ENCODE assay signal across 1 cellular context in the genomic region with DNA sequence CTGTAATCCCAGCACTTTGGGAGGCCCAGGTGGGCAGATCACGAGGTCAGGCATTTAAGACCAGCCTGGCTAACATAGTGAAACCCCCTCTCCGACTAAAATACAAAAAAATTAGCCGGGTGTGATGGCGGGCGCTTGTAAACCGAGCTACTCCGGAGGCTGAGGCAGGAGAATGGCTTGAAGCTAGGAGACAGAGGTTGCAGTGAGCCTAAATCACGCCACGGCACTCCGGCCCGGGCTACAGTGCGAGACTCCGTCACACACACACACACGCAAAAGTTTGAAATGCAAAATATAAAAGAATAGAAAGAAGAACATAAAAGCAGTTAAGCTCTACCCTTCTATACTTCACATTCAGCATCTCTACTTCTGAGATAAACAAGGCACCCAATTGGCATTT.
TF ChIP-seq lines count a peak whose summit lies in the region.

No MANE protein-coding gene starts in this region.

TF ChIP-seq in GM23338, 12 proteins besides CTCF, POLR2A, EP300 and RAD21 (continued from another document):
- no peak for TF ChIP-seq EZH2 (IDR thresholded peaks at IDR 0.05; ENCODE audit: low read depth, unreplicated experiment)
- no peak for TF ChIP-seq JUNB (IDR thresholded peaks at IDR 0.05; ENCODE audit: unreplicated experiment)
- TF ChIP-seq ZNF331 (CRISPR knock-in tag; IDR thresholded peaks at IDR 0.05; ENCODE audit: low read depth) = no peak
- TF ChIP-seq, protein P1, sequence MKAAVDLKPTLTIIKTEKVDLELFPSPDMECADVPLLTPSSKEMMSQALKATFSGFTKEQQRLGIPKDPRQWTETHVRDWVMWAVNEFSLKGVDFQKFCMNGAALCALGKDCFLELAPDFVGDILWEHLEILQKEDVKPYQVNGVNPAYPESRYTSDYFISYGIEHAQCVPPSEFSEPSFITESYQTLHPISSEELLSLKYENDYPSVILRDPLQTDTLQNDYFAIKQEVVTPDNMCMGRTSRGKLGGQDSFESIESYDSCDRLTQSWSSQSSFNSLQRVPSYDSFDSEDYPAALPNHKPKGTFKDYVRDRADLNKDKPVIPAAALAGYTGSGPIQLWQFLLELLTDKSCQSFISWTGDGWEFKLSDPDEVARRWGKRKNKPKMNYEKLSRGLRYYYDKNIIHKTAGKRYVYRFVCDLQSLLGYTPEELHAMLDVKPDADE (IDR thresholded peaks at IDR 0.05) = no peak
- TF ChIP-seq, protein P2, sequence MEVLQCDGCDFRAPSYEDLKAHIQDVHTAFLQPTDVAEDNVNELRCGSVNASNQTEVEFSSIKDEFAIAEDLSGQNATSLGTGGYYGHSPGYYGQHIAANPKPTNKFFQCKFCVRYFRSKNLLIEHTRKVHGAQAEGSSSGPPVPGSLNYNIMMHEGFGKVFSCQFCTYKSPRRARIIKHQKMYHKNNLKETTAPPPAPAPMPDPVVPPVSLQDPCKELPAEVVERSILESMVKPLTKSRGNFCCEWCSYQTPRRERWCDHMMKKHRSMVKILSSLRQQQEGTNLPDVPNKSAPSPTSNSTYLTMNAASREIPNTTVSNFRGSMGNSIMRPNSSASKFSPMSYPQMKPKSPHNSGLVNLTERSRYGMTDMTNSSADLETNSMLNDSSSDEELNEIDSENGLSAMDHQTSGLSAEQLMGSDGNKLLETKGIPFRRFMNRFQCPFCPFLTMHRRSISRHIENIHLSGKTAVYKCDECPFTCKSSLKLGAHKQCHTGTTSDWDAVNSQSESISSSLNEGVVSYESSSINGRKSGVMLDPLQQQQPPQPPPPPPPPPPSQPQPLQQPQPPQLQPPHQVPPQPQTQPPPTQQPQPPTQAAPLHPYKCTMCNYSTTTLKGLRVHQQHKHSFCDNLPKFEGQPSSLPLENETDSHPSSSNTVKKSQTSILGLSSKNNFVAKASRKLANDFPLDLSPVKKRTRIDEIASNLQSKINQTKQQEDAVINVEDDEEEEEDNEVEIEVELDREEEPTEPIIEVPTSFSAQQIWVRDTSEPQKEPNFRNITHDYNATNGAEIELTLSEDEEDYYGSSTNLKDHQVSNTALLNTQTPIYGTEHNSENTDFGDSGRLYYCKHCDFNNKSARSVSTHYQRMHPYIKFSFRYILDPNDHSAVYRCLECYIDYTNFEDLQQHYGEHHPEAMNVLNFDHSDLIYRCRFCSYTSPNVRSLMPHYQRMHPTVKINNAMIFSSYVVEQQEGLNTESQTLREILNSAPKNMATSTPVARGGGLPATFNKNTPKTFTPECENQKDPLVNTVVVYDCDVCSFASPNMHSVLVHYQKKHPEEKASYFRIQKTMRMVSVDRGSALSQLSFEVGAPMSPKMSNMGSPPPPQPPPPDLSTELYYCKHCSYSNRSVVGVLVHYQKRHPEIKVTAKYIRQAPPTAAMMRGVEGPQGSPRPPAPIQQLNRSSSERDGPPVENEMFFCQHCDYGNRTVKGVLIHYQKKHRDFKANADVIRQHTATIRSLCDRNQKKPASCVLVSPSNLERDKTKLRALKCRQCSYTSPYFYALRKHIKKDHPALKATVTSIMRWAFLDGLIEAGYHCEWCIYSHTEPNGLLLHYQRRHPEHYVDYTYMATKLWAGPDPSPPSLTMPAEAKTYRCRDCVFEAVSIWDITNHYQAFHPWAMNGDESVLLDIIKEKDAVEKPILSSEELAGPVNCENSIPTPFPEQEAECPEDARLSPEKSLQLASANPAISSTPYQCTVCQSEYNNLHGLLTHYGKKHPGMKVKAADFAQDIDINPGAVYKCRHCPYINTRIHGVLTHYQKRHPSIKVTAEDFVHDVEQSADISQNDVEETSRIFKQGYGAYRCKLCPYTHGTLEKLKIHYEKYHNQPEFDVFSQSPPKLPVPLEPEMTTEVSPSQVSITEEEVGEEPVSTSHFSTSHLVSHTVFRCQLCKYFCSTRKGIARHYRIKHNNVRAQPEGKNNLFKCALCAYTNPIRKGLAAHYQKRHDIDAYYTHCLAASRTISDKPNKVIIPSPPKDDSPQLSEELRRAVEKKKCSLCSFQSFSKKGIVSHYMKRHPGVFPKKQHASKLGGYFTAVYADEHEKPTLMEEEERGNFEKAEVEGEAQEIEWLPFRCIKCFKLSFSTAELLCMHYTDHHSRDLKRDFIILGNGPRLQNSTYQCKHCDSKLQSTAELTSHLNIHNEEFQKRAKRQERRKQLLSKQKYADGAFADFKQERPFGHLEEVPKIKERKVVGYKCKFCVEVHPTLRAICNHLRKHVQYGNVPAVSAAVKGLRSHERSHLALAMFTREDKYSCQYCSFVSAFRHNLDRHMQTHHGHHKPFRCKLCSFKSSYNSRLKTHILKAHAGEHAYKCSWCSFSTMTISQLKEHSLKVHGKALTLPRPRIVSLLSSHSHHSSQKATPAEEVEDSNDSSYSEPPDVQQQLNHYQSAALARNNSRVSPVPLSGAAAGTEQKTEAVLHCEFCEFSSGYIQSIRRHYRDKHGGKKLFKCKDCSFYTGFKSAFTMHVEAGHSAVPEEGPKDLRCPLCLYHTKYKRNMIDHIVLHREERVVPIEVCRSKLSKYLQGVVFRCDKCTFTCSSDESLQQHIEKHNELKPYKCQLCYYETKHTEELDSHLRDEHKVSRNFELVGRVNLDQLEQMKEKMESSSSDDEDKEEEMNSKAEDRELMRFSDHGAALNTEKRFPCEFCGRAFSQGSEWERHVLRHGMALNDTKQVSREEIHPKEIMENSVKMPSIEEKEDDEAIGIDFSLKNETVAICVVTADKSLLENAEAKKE (CRISPR knock-in tag; IDR thresholded peaks at IDR 0.05) = no peak
- TF ChIP-seq CREB1 (CRISPR knock-in tag; IDR thresholded peaks at IDR 0.05; ENCODE audit: low read depth) = no peak
- no peak for TF ChIP-seq NANOG (IDR thresholded peaks at IDR 0.05; ENCODE audit: borderline replicate concordance)
- no peak for TF ChIP-seq STAT1 (IDR thresholded peaks at IDR 0.05; ENCODE audit: unreplicated experiment)
- TF ChIP-seq ZNF114 (CRISPR knock-in tag; IDR thresholded peaks at IDR 0.05) = no peak
- no peak for TF ChIP-seq POLR2AphosphoS5 (IDR thresholded peaks at IDR 0.05; ENCODE audit: low read depth)
TF ChIP-seq in GM23338: peak in this region for 0.
